Comparison of ENCODE assay signal across 17 cellular contexts in the genomic region with DNA sequence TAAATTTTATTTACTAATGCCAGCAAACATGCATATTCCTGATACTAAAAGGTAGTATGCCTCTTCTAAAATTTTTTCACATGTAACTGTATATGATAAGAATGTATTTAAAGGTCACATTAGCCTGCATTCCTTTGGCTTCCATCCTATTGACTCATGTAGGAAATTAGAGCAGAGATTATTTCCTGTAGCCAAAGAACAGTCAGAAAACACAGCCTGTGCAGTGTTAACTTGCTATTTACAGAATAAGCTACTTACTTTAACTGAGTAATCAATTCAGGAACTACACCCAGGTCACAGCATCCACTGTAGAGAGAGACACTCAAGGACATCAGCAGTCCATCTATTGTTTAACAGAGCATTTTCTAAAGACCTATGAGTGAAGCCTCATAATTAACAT.
DNase-seq lines count a peak whose midpoint lies in the region; ATAC-seq, FAIRE-seq and TF ChIP-seq lines count a peak whose summit lies in the region.
"Had no signal": no experiment of that assay in that cellular context is flagged by ENCODE, and none has a peak within 500 bp of the region (broad histone marks: within the 10 kb centered on the region; RNA-seq: fewer than 3 reads in every experiment).

No MANE protein-coding gene starts in this region.

- no peak for FAIRE-seq in bronchial epithelial cell (lab: Jason Lieb, UNC)

- CTCF ChIA-PET in activated CD8-positive, alpha-beta T cell treated with anti-CD3 and anti-CD28 coated beads for 36 hours (lab: Charles Lee): no interaction called here

- H3K4me1 Mint-ChIP-seq in activated CD8-positive, alpha-beta T cell treated with anti-CD3 and anti-CD28 coated beads for 36 hours (ENCODE audit: low read depth): no peaks in the 10 kb centered on the region
- H3K4me1 Mint-ChIP-seq: activated CD8-positive, alpha-beta memory T cell treated with anti-CD3 and anti-CD28 coated beads, Interleukin-2, amount 10 ng/mL, durations not matched to agents 7 days and 5 days; CD4-positive, alpha-beta memory T cell; stimulated activated naive CD8-positive, alpha-beta T cell treated with anti-CD3 and anti-CD28 coated beads, Interleukin-15, amount 100 ng/mL, for 72 hours had no signal

- no peaks in the 10 kb centered on the region for H3K36me3 ChIP-seq in bronchial epithelial cell (ENCODE audit: control insufficient read depth, insufficient read depth, low read length)
- H3K36me3 ChIP-seq: gastrocnemius medialis, right lobe of liver had no signal

- H3K4me3 Mint-ChIP-seq in activated CD8-positive, alpha-beta T cell treated with anti-CD3 and anti-CD28 coated beads for 36 hours: no peak overlapping the region
- H3K4me3 Mint-ChIP-seq: activated CD8-positive, alpha-beta memory T cell treated with anti-CD3 and anti-CD28 coated beads, Interleukin-2, amount 10 ng/mL, durations not matched to agents 7 days and 5 days; CD4-positive, alpha-beta memory T cell; stimulated activated naive CD8-positive, alpha-beta T cell treated with anti-CD3 and anti-CD28 coated beads, Interleukin-15, amount 100 ng/mL, for 72 hours had no signal

- POLR2A ChIA-PET in activated CD8-positive, alpha-beta T cell treated with anti-CD3 and anti-CD28 coated beads for 36 hours (lab: Charles Lee): no interaction called here

- no peak overlapping the region for H3K4me3 ChIP-seq in AG10803 (ENCODE audit: low read length)
- no peak overlapping the region for H3K4me3 ChIP-seq in bronchial epithelial cell (ENCODE audit: low read depth, low read length)
- H3K4me3 ChIP-seq: gastrocnemius medialis, right lobe of liver, SK-N-MC had no signal

- DNase-seq in AG10803 (ENCODE audit: low read depth): peak; percentile 43
- DNase-seq in HT1080 (ENCODE audit: low read depth): peak; percentile 75
- DNase-seq in bronchial epithelial cell (ENCODE audit: low read depth): peak; percentile 69
- peak; percentile 84 to 86 for DNase-seq in lung microvascular endothelial cell (ENCODE audit: low read depth in 2 of 2)
- no peak for DNase-seq in NCI-H774 (lab: John Stamatoyannopoulos, UW)
- no peak for DNase-seq in activated CD8-positive, alpha-beta T cell treated with anti-CD3 and anti-CD28 coated beads for 36 hours
- DNase-seq in T-helper 1 cell: no peak
- DNase-seq: activated CD8-positive, alpha-beta memory T cell treated with anti-CD3 and anti-CD28 coated beads, Interleukin-2, amount 10 ng/mL, durations not matched to agents 7 days and 5 days; activated naive CD4-positive, alpha-beta T cell treated with anti-CD3 and anti-CD28 coated beads, Interleukin-2, amount 50 U/mL, for 16 hours; CD4-positive, alpha-beta memory T cell; gastrocnemius medialis; kidney glomerular epithelial cell; NCI-H187; right lobe of liver; stimulated activated naive CD8-positive, alpha-beta T cell treated with anti-CD3 and anti-CD28 coated beads, Interleukin-15, amount 100 ng/mL, for 72 hours had no signal

- no peak for TF ChIP-seq CTCF in AG10803 (conservative IDR thresholded peaks at IDR 0.05; ENCODE audit: low read length)
- TF ChIP-seq CTCF in bronchial epithelial cell (IDR thresholded peaks at IDR 0.05; ENCODE audit: insufficient read depth, low read length, severe bottlenecking): no peak
- TF ChIP-seq CTCF in activated CD8-positive, alpha-beta T cell treated with anti-CD3 and anti-CD28 coated beads for 36 hours (IDR thresholded peaks at IDR 0.05): no peak

- no peaks in the 10 kb centered on the region for H3K36me3 Mint-ChIP-seq in activated CD8-positive, alpha-beta T cell treated with anti-CD3 and anti-CD28 coated beads for 36 hours (ENCODE audit: low read depth)
- H3K36me3 Mint-ChIP-seq: activated CD8-positive, alpha-beta memory T cell treated with anti-CD3 and anti-CD28 coated beads, Interleukin-2, amount 10 ng/mL, durations not matched to agents 7 days and 5 days; CD4-positive, alpha-beta memory T cell had no signal

- ATAC-seq in activated CD8-positive, alpha-beta T cell treated with anti-CD3 and anti-CD28 coated beads for 36 hours: no peak
- ATAC-seq in HG02610 (IDR thresholded peaks at IDR 0.05; ENCODE audit: unreplicated experiment): no peak
- ATAC-seq: activated CD8-positive, alpha-beta memory T cell treated with anti-CD3 and anti-CD28 coated beads, Interleukin-2, amount 10 ng/mL, durations not matched to agents 7 days and 5 days; gastrocnemius medialis; stimulated activated naive CD8-positive, alpha-beta T cell treated with anti-CD3 and anti-CD28 coated beads, Interleukin-15, amount 100 ng/mL, for 72 hours had no signal

- H3K27ac Mint-ChIP-seq in activated CD8-positive, alpha-beta T cell treated with anti-CD3 and anti-CD28 coated beads for 36 hours: no peak overlapping the region
- H3K27ac Mint-ChIP-seq: activated CD8-positive, alpha-beta memory T cell treated with anti-CD3 and anti-CD28 coated beads, Interleukin-2, amount 10 ng/mL, durations not matched to agents 7 days and 5 days; CD4-positive, alpha-beta memory T cell; stimulated activated naive CD8-positive, alpha-beta T cell treated with anti-CD3 and anti-CD28 coated beads, Interleukin-15, amount 100 ng/mL, for 72 hours had no signal

- no peaks in the 10 kb centered on the region for H3K27me3 Mint-ChIP-seq in activated CD8-positive, alpha-beta T cell treated with anti-CD3 and anti-CD28 coated beads for 36 hours
- H3K27me3 Mint-ChIP-seq: activated CD8-positive, alpha-beta memory T cell treated with anti-CD3 and anti-CD28 coated beads, Interleukin-2, amount 10 ng/mL, durations not matched to agents 7 days and 5 days; CD4-positive, alpha-beta memory T cell; stimulated activated naive CD8-positive, alpha-beta T cell treated with anti-CD3 and anti-CD28 coated beads, Interleukin-15, amount 100 ng/mL, for 72 hours had no signal

- H3K27me3 ChIP-seq in bronchial epithelial cell (ENCODE audit: control insufficient read depth, insufficient read depth, low read length): no peaks in the 10 kb centered on the region
- H3K27me3 ChIP-seq: gastrocnemius medialis, right lobe of liver had no signal

- peaks cover 10% of the 10 kb centered on the region for H3K9me3 Mint-ChIP-seq in activated CD8-positive, alpha-beta T cell treated with anti-CD3 and anti-CD28 coated beads for 36 hours

- intact Hi-C loops in activated CD8-positive, alpha-beta T cell treated with anti-CD3 and anti-CD28 coated beads for 36 hours (cut with micrococcal nuclease): no loop called here

Comparison
In these comparisons a context has a peak if more than half of its experiments do, and no peak if none do; other contexts are left out.
1. DNase-seq: peak in AG10803 (single experiment), HT1080 (single experiment), bronchial epithelial cell (single experiment) and lung microvascular endothelial cell (2 of 2); none in NCI-H774 (single experiment), activated CD8-positive, alpha-beta T cell treated with anti-CD3 and anti-CD28 coated beads for 36 hours (single experiment) and T-helper 1 cell (0 of 5).